1 cellular context compared by ENCODE assay signal in the genomic region with DNA sequence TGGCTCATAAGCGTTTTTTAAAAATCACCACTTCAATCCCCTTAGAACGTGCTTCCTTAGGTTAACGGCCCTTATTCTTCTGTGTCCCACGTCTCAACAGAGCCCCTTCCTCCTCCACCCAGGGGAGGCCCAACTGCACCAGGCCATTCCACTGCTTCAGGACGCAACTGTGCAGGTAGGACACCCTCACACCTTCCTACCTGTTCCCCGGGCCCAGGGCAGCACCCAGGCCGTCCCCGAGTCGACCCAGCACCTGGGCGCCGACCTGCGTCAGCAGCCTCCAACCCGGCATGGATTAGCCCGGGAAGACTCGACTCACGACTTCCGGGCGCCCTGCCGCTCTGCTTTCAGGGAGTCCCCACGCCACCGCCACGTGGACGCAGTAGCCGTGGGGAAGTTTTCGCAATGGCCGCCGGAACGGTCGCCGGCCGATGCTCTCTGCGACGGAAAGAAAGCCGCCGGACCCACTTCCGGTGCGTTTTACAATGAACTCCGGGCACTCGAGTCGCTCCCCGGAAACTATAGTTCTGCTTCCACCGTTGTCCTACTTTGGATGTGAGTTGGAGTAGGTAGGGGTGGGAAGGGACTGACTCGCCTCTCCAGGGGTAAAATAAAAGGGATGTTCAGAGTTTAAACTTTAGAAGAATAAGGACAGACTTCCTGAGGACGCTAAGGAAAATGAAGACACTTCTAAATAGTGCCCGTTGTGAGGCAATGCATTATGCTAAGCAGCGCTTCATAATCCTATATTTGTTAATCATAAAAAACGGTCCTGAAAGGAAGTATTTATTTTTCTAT.
TF ChIP-seq lines count a peak whose summit lies in the region.

A gene (minus strand): TSS at position 442 of the 798 bp plus-strand sequence. CDS start 150 bp downstream, at position 292.

TF ChIP-seq in HepG2, 621 proteins besides CTCF, POLR2A, EP300 and RAD21 (continued from another document and continues in another):
- TF ChIP-seq, protein P1, sequence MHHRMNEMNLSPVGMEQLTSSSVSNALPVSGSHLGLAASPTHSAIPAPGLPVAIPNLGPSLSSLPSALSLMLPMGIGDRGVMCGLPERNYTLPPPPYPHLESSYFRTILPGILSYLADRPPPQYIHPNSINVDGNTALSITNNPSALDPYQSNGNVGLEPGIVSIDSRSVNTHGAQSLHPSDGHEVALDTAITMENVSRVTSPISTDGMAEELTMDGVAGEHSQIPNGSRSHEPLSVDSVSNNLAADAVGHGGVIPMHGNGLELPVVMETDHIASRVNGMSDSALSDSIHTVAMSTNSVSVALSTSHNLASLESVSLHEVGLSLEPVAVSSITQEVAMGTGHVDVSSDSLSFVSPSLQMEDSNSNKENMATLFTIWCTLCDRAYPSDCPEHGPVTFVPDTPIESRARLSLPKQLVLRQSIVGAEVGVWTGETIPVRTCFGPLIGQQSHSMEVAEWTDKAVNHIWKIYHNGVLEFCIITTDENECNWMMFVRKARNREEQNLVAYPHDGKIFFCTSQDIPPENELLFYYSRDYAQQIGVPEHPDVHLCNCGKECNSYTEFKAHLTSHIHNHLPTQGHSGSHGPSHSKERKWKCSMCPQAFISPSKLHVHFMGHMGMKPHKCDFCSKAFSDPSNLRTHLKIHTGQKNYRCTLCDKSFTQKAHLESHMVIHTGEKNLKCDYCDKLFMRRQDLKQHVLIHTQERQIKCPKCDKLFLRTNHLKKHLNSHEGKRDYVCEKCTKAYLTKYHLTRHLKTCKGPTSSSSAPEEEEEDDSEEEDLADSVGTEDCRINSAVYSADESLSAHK (CRISPR knock-in tag; IDR thresholded peaks at IDR 0.05; ENCODE audit: borderline replicate concordance), result no peak
- TF ChIP-seq TP53 (CRISPR knock-in tag; conservative IDR thresholded peaks at IDR 0.05), result peak; percentile 89
- TF ChIP-seq SYNCRIP (IDR thresholded peaks at IDR 0.05; ENCODE audit: insufficient read depth, low read depth, low read length), result no peak
- peak; percentile 46 for TF ChIP-seq BHLHE40 (IDR thresholded peaks at IDR 0.05; ENCODE audit: low read length)
- peak; percentile 61; the same call in 1 of the 2 replicates for TF ChIP-seq ZNF101 (CRISPR knock-in tag; IDR thresholded peaks at IDR 0.05; ENCODE audit: borderline replicate concordance, low read depth)
- TF ChIP-seq, protein P2, sequence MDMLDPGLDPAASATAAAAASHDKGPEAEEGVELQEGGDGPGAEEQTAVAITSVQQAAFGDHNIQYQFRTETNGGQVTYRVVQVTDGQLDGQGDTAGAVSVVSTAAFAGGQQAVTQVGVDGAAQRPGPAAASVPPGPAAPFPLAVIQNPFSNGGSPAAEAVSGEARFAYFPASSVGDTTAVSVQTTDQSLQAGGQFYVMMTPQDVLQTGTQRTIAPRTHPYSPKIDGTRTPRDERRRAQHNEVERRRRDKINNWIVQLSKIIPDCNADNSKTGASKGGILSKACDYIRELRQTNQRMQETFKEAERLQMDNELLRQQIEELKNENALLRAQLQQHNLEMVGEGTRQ (IDR thresholded peaks at IDR 0.05; ENCODE audit: low read depth, low read length), result no peak
- TF ChIP-seq, protein P2 (CRISPR knock-in tag; IDR thresholded peaks at IDR 0.05; ENCODE audit: borderline replicate concordance), result peak; percentile 49; the same call in 1 of the 2 replicates
- TF ChIP-seq, protein P3, sequence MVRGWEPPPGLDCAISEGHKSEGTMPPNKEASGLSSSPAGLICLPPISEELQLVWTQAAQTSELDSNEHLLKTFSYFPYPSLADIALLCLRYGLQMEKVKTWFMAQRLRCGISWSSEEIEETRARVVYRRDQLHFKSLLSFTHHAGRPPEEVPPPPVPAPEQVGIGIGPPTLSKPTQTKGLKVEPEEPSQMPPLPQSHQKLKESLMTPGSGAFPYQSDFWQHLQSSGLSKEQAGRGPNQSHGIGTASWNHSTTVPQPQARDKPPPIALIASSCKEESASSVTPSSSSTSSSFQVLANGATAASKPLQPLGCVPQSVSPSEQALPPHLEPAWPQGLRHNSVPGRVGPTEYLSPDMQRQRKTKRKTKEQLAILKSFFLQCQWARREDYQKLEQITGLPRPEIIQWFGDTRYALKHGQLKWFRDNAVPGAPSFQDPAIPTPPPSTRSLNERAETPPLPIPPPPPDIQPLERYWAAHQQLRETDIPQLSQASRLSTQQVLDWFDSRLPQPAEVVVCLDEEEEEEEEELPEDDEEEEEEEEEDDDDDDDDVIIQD (CRISPR knock-in tag; IDR thresholded peaks at IDR 0.05; ENCODE audit: low read depth), result peak; percentile 68
- TF ChIP-seq, protein P4, sequence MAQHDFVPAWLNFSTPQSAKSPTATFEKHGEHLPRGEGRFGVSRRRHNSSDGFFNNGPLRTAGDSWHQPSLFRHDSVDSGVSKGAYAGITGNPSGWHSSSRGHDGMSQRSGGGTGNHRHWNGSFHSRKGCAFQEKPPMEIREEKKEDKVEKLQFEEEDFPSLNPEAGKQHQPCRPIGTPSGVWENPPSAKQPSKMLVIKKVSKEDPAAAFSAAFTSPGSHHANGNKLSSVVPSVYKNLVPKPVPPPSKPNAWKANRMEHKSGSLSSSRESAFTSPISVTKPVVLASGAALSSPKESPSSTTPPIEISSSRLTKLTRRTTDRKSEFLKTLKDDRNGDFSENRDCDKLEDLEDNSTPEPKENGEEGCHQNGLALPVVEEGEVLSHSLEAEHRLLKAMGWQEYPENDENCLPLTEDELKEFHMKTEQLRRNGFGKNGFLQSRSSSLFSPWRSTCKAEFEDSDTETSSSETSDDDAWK (CRISPR knock-in tag; IDR thresholded peaks at IDR 0.05), result no peak
- TF ChIP-seq PHB2 (IDR thresholded peaks at IDR 0.05; ENCODE audit: partially characterized antibody), result no peak
- TF ChIP-seq, protein P5, sequence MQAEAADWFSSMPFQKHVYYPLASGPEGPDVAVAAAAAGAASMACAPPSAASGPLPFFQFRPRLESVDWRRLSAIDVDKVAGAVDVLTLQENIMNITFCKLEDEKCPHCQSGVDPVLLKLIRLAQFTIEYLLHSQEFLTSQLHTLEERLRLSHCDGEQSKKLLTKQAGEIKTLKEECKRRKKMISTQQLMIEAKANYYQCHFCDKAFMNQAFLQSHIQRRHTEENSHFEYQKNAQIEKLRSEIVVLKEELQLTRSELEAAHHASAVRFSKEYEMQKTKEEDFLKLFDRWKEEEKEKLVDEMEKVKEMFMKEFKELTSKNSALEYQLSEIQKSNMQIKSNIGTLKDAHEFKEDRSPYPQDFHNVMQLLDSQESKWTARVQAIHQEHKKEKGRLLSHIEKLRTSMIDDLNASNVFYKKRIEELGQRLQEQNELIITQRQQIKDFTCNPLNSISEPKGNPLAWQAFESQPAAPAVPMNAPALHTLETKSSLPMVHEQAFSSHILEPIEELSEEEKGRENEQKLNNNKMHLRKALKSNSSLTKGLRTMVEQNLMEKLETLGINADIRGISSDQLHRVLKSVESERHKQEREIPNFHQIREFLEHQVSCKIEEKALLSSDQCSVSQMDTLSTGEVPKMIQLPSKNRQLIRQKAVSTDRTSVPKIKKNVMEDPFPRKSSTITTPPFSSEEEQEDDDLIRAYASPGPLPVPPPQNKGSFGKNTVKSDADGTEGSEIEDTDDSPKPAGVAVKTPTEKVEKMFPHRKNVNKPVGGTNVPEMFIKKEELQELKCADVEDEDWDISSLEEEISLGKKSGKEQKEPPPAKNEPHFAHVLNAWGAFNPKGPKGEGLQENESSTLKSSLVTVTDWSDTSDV (CRISPR knock-in tag; IDR thresholded peaks at IDR 0.05), result peak; percentile 93; the same call in 1 of the 2 replicates
- TF ChIP-seq, protein P6, sequence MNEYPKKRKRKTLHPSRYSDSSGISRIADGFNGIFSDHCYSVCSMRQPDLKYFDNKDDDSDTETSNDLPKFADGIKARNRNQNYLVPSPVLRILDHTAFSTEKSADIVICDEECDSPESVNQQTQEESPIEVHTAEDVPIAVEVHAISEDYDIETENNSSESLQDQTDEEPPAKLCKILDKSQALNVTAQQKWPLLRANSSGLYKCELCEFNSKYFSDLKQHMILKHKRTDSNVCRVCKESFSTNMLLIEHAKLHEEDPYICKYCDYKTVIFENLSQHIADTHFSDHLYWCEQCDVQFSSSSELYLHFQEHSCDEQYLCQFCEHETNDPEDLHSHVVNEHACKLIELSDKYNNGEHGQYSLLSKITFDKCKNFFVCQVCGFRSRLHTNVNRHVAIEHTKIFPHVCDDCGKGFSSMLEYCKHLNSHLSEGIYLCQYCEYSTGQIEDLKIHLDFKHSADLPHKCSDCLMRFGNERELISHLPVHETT (CRISPR knock-in tag; conservative IDR thresholded peaks at IDR 0.05), result peak; percentile 78; the same call in 1 of the 2 replicates
- TF ChIP-seq, protein P7, sequence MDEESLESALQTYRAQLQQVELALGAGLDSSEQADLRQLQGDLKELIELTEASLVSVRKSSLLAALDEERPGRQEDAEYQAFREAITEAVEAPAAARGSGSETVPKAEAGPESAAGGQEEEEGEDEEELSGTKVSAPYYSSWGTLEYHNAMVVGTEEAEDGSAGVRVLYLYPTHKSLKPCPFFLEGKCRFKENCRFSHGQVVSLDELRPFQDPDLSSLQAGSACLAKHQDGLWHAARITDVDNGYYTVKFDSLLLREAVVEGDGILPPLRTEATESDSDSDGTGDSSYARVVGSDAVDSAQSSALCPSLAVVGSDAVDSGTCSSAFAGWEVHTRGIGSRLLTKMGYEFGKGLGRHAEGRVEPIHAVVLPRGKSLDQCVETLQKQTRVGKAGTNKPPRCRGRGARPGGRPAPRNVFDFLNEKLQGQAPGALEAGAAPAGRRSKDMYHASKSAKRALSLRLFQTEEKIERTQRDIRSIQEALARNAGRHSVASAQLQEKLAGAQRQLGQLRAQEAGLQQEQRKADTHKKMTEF (CRISPR knock-in tag; IDR thresholded peaks at IDR 0.05), result peak; percentile 97
- peak; percentile 95 for TF ChIP-seq ZNF83 (CRISPR knock-in tag; IDR thresholded peaks at IDR 0.05; ENCODE audit: borderline replicate concordance)
- peak; percentile 98 for TF ChIP-seq ATF7-NPFF (CRISPR knock-in tag; IDR thresholded peaks at IDR 0.05; ENCODE audit: low read depth)
- TF ChIP-seq SMAD3 (CRISPR knock-in tag; IDR thresholded peaks at IDR 0.05), result peak; percentile 99
- TF ChIP-seq CBX5 (CRISPR knock-in tag; IDR thresholded peaks at IDR 0.05; ENCODE audit: borderline replicate concordance), result peak; percentile 99
- TF ChIP-seq, protein P8, sequence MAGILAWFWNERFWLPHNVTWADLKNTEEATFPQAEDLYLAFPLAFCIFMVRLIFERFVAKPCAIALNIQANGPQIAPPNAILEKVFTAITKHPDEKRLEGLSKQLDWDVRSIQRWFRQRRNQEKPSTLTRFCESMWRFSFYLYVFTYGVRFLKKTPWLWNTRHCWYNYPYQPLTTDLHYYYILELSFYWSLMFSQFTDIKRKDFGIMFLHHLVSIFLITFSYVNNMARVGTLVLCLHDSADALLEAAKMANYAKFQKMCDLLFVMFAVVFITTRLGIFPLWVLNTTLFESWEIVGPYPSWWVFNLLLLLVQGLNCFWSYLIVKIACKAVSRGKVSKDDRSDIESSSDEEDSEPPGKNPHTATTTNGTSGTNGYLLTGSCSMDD (CRISPR knock-in tag; IDR thresholded peaks at IDR 0.05), result 0 out of 2 replicates have a peak, but pooled peaks have one; percentile 54
- TF ChIP-seq SRY (CRISPR knock-in tag; IDR thresholded peaks at IDR 0.05), result peak; percentile 98
- TF ChIP-seq, protein P9, sequence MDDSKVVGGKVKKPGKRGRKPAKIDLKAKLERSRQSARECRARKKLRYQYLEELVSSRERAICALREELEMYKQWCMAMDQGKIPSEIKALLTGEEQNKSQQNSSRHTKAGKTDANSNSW (CRISPR knock-in tag; IDR thresholded peaks at IDR 0.05; ENCODE audit: borderline replicate concordance), result peak; percentile 97; the same call in 1 of the 2 replicates
- TF ChIP-seq ZNF567 (CRISPR knock-in tag; IDR thresholded peaks at IDR 0.05; ENCODE audit: borderline replicate concordance), result no peak
- TF ChIP-seq BORCS8-MEF2B (CRISPR knock-in tag; IDR thresholded peaks at IDR 0.05), result peak; percentile 99
- TF ChIP-seq ZNF605 (CRISPR knock-in tag; IDR thresholded peaks at IDR 0.05), result peak; percentile 93
- TF ChIP-seq U2AF1 (optimal IDR thresholded peaks at IDR 0.05; ENCODE audit: low read depth, low read length), result peak; percentile 81
- TF ChIP-seq, protein P10, sequence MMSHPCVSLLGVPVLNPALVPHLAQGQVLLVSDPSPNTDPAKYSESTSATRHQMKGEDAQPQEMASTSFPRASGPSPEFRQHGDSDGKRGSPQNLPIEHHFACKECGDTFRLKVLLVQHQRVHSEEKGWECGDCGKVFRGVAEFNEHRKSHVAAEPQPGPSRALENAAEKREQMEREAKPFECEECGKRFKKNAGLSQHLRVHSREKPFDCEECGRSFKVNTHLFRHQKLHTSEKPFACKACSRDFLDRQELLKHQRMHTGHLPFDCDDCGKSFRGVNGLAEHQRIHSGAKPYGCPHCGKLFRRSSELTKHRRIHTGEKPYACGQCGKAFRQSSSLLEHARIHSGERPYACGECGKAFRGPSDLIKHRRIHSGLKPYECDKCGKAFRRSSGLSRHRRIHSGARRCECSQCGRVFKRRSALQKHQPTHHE (CRISPR knock-in tag; IDR thresholded peaks at IDR 0.05; ENCODE audit: borderline replicate concordance), result peak; percentile 94; the same call in 1 of the 2 replicates
- TF ChIP-seq, protein P11, sequence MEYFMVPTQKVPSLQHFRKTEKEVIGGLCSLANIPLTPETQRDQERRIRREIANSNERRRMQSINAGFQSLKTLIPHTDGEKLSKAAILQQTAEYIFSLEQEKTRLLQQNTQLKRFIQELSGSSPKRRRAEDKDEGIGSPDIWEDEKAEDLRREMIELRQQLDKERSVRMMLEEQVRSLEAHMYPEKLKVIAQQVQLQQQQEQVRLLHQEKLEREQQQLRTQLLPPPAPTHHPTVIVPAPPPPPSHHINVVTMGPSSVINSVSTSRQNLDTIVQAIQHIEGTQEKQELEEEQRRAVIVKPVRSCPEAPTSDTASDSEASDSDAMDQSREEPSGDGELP (IDR thresholded peaks at IDR 0.05; ENCODE audit: borderline replicate concordance, low read depth), result peak; percentile 34; the same call in 1 of the 2 replicates
- peak; percentile 78 for TF ChIP-seq ZNF263 (CRISPR knock-in tag; IDR thresholded peaks at IDR 0.05)
- TF ChIP-seq, protein P12, sequence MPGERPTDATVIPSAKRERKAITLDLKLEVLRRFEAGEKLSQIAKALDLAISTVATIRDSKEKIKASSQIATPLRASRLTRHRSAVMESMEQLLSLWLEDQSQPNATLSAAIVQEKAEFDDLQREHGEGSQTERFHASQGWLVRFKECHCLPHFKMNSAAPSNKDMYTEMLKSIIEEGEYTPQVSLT (CRISPR knock-in tag; IDR thresholded peaks at IDR 0.05; ENCODE audit: borderline replicate concordance, low read depth), result peak; percentile 79; the same call in 1 of the 2 replicates
- TF ChIP-seq ZNF552 (CRISPR knock-in tag; IDR thresholded peaks at IDR 0.05; ENCODE audit: borderline replicate concordance), result peak; percentile 97
- peak; percentile 98 for TF ChIP-seq XRCC5 (optimal IDR thresholded peaks at IDR 0.05; ENCODE audit: low read length)
- peak; percentile 87; the same call in 1 of the 2 replicates for TF ChIP-seq ZNF678 (CRISPR knock-in tag; IDR thresholded peaks at IDR 0.05)
- no peak for TF ChIP-seq HNRNPL (IDR thresholded peaks at IDR 0.05; ENCODE audit: low read depth, low read length)
- TF ChIP-seq ATF1 (CRISPR knock-in tag; IDR thresholded peaks at IDR 0.05), result no peak; the same call in 1 of the 2 replicates
- no peak for TF ChIP-seq ATF7 (IDR thresholded peaks at IDR 0.05)
- TF ChIP-seq ATF7 (CRISPR knock-in tag; IDR thresholded peaks at IDR 0.05), result no peak
- TF ChIP-seq MAZ (IDR thresholded peaks at IDR 0.05; ENCODE audit: borderline replicate concordance, low read depth, low read length), result peak; percentile 23; the same call in 1 of the 2 replicates
- peak; percentile 94 for TF ChIP-seq MAZ (CRISPR knock-in tag; IDR thresholded peaks at IDR 0.05; ENCODE audit: low read depth)
- peak; percentile 95 for TF ChIP-seq CBX1 (IDR thresholded peaks at IDR 0.05; ENCODE audit: low read depth)
- TF ChIP-seq SMC3 (IDR thresholded peaks at IDR 0.05; ENCODE audit: low read length), result no peak
